In the genomic region with DNA sequence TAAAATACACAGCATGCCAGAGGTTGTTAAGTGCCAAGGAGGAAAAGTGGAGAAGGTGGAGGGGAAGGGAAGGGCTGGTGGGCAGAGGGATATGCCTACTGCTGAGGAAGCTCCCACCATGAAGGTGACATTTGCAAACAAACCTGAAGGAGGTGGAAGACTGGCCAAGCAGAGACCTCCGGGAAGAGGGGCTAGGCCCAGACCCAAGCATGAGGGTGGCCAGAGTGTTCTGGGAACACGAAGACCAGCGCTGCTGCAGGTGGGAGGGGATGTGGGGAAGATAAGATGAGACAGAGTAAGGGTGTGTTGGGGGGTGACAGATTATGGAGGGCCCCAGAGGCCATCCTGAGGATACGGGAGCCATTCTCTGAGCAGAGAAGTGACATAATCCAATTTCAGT, we compare ENCODE assay signal across 1 cellular context. TPM values are rescaled to one million over a fixed set of nuclear protein-coding genes. Genes with fewer than 3 reads are reported as not detected.
"Had no signal": no experiment of that assay in that cellular context is flagged by ENCODE, and none has a peak within 500 bp of the region (broad histone marks: within the 10 kb centered on the region; RNA-seq: fewer than 3 reads in every experiment).

No MANE protein-coding gene starts in this region.

RNA-seq across cellular contexts. Expression of a gene that starts 37.5 kb away (rescaled TPM):
- polyA plus RNA-seq: psoas muscle had no signal
